11 cellular contexts compared by ENCODE assay signal in the genomic region with DNA sequence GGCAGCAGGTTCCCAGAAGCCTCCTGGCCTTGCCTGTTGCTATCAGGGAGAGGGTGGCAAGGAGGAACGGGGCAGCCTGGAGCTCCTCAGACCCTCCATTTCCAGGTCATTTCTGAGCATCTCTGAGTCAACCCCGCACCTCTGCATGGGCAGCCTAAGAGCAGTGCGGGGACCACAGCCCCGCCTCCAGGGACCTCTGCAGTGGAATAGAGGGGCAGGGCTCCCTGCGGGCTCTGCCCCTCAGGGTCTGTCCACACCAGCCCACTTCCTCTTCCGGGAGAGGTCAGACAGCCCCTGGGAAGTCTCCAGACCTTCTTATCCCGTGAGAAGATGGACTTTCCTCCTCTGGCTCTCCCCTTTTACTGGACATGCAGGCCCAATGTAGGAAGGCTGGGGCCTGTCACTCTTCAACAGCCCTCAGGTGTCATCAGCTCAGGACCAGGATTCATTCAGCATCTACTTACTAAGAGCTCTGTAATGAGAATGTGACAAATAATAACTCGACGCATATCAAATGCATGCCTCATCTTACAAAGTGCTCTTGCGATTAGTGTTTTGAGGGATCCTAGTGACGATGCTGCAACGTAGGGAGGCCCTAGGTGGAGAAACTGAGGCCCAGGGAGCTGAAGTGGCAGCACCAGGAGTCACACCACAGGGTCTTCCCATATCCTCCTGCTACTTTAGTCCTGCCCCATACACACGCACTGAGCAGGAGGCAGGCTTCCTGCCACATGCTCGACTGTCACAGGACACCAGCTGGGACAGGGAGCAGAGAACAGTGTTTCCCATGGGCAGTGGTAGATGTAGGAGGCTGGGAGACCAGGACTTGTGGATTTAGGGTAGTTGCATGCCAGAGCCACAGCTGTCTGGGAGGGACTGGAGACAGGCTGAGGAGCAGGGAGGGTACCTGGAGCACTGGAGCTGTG. TPM values are rescaled to one million over a fixed set of nuclear protein-coding genes. Genes with fewer than 3 reads are reported as not detected.
DNase-seq lines count a peak whose midpoint lies in the region; ATAC-seq, FAIRE-seq and TF ChIP-seq lines count a peak whose summit lies in the region.
"Had no signal": no experiment of that assay in that cellular context is flagged by ENCODE, and none has a peak within 500 bp of the region (broad histone marks: within the 10 kb centered on the region; RNA-seq: fewer than 3 reads in every experiment).

No MANE protein-coding gene starts in this region.

- H3K27me3 Mint-ChIP-seq in nephron (ENCODE audit: low read depth) = peaks cover 7% of the 10 kb centered on the region
- H3K27me3 Mint-ChIP-seq in T-helper 2 cell treated with Interferon-gamma antibody and Interleukin-4, amounts not matched to agents 5 μg/mL and 100 μg/mL, for 36 hours (ENCODE audit: low read depth) = no peaks in the 10 kb centered on the region
- H3K27me3 Mint-ChIP-seq: B cell, T-cell had no signal

- CTCF ChIA-PET in A549 (lab: Yijun Ruan, JAX) = interaction anchor here (0.5 to 20.5 kb wide), 7 partner anchors 13 to 296 kb away, joined by 3 to 209 read pairs (median 5); a partner anchor contains a TSS

- H3K9me3 ChIP-seq in A549 = no peaks in the 10 kb centered on the region
- H3K9me3 ChIP-seq: neutrophil had no signal

- H3K27ac ChIP-seq in A549 (peak overlapping the region; percentile 84 to 92), epithelial cell of prostate (peak overlapping the region; percentile 72)
- H3K27ac ChIP-seq: neutrophil had no signal

- TF ChIP-seq RAD21 in A549 (conservative IDR thresholded peaks at IDR 0.05 in 1 of 2, IDR thresholded peaks at IDR 0.05 in 1 of 2) = no peak

- peaks cover 30% of the 10 kb centered on the region for H3K4me1 ChIP-seq in A549

- no peak for TF ChIP-seq POLR2A in A549 (IDR thresholded peaks at IDR 0.05; ENCODE audit: low read length)

- no peaks in the 10 kb centered on the region for H3K9me3 Mint-ChIP-seq in nephron
- no peaks in the 10 kb centered on the region for H3K9me3 Mint-ChIP-seq in T-helper 2 cell treated with Interferon-gamma antibody and Interleukin-4, amounts not matched to agents 5 μg/mL and 100 μg/mL, for 36 hours
- H3K9me3 Mint-ChIP-seq: T-cell had no signal

- H3K4me1 Mint-ChIP-seq in nephron = peaks cover 12% of the 10 kb centered on the region
- no peaks in the 10 kb centered on the region for H3K4me1 Mint-ChIP-seq in T-helper 2 cell treated with Interferon-gamma antibody and Interleukin-4, amounts not matched to agents 5 μg/mL and 100 μg/mL, for 36 hours (ENCODE audit: low read depth)
- H3K4me1 Mint-ChIP-seq: B cell, T-cell had no signal

- peak overlapping the region; percentile 17 to 46 (median 35) for H3K27ac Mint-ChIP-seq in nephron
- H3K27ac Mint-ChIP-seq in T-helper 2 cell treated with Interferon-gamma antibody and Interleukin-4, amounts not matched to agents 5 μg/mL and 100 μg/mL, for 36 hours = no peak overlapping the region
- H3K27ac Mint-ChIP-seq: B cell, T-cell had no signal

- TF ChIP-seq CTCF in A549 (IDR thresholded peaks at IDR 0.05) (no peak), nephron (IDR thresholded peaks at IDR 0.05; ENCODE audit: unreplicated experiment in 3 of 3) (no peak)

- 92% methylated on average over 14 of the region's 14 CpGs for WGBS in A549 (ENCODE audit: missing lambda C conversion rate)

- TF ChIP-seq EP300 in A549 (IDR thresholded peaks at IDR 0.05) = no peak

- H3K4me2 ChIP-seq in A549 = peak overlapping the region; percentile 6; the same call in 2 of the 3 replicates

- POLR2A ChIA-PET in A549 (lab: Yijun Ruan, JAX) = interaction anchor here (0.5 to 3.6 kb wide), 3 partner anchors 9 to 92 kb away, joined by 7 to 25 read pairs (median 9); a partner anchor contains a TSS

- peak; percentile 22 to 32; a peak in 2 of 6 replicates for ATAC-seq in A549
- ATAC-seq: T-cell had no signal

- FAIRE-seq in A549 (lab: Jason Lieb, UNC) = no peak

- no peak for DNase-seq in A549 (ENCODE audit: low read depth in 1 of 2, low spot score in 1 of 2)
- peak; percentile 13 for DNase-seq in NCI-H2171 (lab: John Stamatoyannopoulos, UW)
- no peak for DNase-seq in epithelial cell of prostate (ENCODE audit: low read depth, low spot score)
- DNase-seq in T-helper 2 cell treated with Interferon-gamma antibody and Interleukin-4, amounts not matched to agents 5 μg/mL and 100 μg/mL, for 36 hours (ENCODE audit: low spot score) = no peak
- DNase-seq in activated gamma-delta T cell treated with Interleukin-2 at 50 U/mL for 16 hours = no peak
- DNase-seq in NCI-H1092 treated with DMSO at 0.1 percent for 48 hours (lab: John Stamatoyannopoulos, UW) = no peak
- no peak for DNase-seq in putamen (ENCODE audit: low spot score)
- DNase-seq: T-cell had no signal

- H3K36me3 Mint-ChIP-seq in nephron (ENCODE audit: low read depth) = no peaks in the 10 kb centered on the region
- H3K36me3 Mint-ChIP-seq in T-helper 2 cell treated with Interferon-gamma antibody and Interleukin-4, amounts not matched to agents 5 μg/mL and 100 μg/mL, for 36 hours (ENCODE audit: low read depth) = no peaks in the 10 kb centered on the region
- H3K36me3 Mint-ChIP-seq: T-cell had no signal

- H3K4me3 ChIP-seq in A549 = no peak overlapping the region

- no peak overlapping the region for H3K4me3 Mint-ChIP-seq in nephron
- no peak overlapping the region for H3K4me3 Mint-ChIP-seq in T-helper 2 cell treated with Interferon-gamma antibody and Interleukin-4, amounts not matched to agents 5 μg/mL and 100 μg/mL, for 36 hours
- H3K4me3 Mint-ChIP-seq: B cell, T-cell had no signal

TF ChIP-seq in A549, 52 proteins besides CTCF, POLR2A, EP300 and RAD21:
- TF ChIP-seq, protein P1, sequence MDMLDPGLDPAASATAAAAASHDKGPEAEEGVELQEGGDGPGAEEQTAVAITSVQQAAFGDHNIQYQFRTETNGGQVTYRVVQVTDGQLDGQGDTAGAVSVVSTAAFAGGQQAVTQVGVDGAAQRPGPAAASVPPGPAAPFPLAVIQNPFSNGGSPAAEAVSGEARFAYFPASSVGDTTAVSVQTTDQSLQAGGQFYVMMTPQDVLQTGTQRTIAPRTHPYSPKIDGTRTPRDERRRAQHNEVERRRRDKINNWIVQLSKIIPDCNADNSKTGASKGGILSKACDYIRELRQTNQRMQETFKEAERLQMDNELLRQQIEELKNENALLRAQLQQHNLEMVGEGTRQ (IDR thresholded peaks at IDR 0.05) = no peak

RNA-seq across cellular contexts. Expression of a gene that starts 28.0 kb away (rescaled TPM):
- polyA plus RNA-seq in A549 (2011; rRNA removed) (1.3 and 1.8 TPM in 2 replicates), A549 (2017; fragmentation: RNase III; extraction: RNeasy Plus Mini Kit Qiagen cat#74134 plus additional on column Dnase treatment) (1.4 to 1.5 TPM (median 1.4 TPM) in 3 replicates)
- polyA plus RNA-seq in A549 (2012; cell fraction: cytosol; rRNA removed) = 0.48 and 0.69 TPM in 2 replicates
- polyA plus RNA-seq in A549 (2012; cell fraction: nucleus; rRNA removed) = 2.1 and 3.2 TPM in 2 replicates
- polyA minus RNA-seq in A549 (2011; rRNA and poly(A)+ RNA removed) = 0.83 and 1.9 TPM in 2 replicates

RNA-seq across cellular contexts. Expression of a gene that starts 36.4 kb away (rescaled TPM):
- polyA plus RNA-seq in A549 (2011; rRNA removed) = 81.0 and 94.6 TPM in 2 replicates
- 127 and 130 TPM in 2 replicates for polyA plus RNA-seq in A549 (2012; cell fraction: cytosol; rRNA removed)
- 94.4 and 121 TPM in 2 replicates for polyA plus RNA-seq in A549 (2012; cell fraction: nucleus; rRNA removed)
- polyA plus RNA-seq in A549 (2017; fragmentation: RNase III; extraction: RNeasy Plus Mini Kit Qiagen cat#74134 plus additional on column Dnase treatment) = 53.0 to 61.3 TPM (median 57.5 TPM) in 3 replicates
- 57.0 and 66.1 TPM in 2 replicates for polyA minus RNA-seq in A549 (2011; rRNA and poly(A)+ RNA removed)
